23 cellular contexts compared by ENCODE assay signal in the genomic region with DNA sequence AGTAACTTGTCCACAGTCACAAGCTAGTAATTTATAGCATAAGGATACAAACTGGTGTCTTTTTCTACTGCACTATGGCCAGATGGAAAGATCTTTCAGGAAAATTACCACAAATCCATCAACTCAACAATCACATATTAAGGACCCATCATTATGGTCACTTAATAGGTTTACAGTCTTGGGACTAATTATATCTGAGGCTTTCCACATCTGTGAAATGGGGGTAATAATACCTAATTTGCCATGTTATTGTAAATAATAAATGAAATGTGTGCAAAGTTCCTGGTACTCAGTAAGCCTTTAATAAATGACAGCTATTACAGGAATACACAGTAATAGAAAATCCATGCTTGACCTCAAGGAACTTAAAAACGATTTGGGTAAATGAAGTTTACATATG. TPM values are rescaled to one million over a fixed set of nuclear protein-coding genes. Genes with fewer than 3 reads are reported as not detected.
DNase-seq lines count a peak whose midpoint lies in the region; ATAC-seq and TF ChIP-seq lines count a peak whose summit lies in the region.
"Had no signal": no experiment of that assay in that cellular context is flagged by ENCODE, and none has a peak within 500 bp of the region (broad histone marks: within the 10 kb centered on the region; RNA-seq: fewer than 3 reads in every experiment).

No MANE protein-coding gene starts in this region.

- H3K27me3 ChIP-seq in DND-41 (ENCODE audit: insufficient read depth, low read length, poor library complexity) (no peaks in the 10 kb centered on the region), MG63 (no peaks in the 10 kb centered on the region), gastroesophageal sphincter (no peaks in the 10 kb centered on the region)
- no peaks in the 10 kb centered on the region for H3K27me3 ChIP-seq in CD4-positive, alpha-beta memory T cell (ENCODE audit: insufficient read depth, low read length)
- H3K27me3 ChIP-seq: breast epithelium had no signal

- TF ChIP-seq POLR2A in gastroesophageal sphincter (IDR thresholded peaks at IDR 0.05): no peak

- H3K36me3 ChIP-seq in DND-41 (ENCODE audit: insufficient read depth, low read length): no peaks in the 10 kb centered on the region; the same call in 1 of the 2 replicates
- H3K36me3 ChIP-seq in MG63: no peaks in the 10 kb centered on the region
- H3K36me3 ChIP-seq in gastroesophageal sphincter: no peaks in the 10 kb centered on the region
- H3K36me3 ChIP-seq in CD4-positive, alpha-beta memory T cell (ENCODE audit: insufficient read depth, low read length): no peaks in the 10 kb centered on the region
- H3K36me3 ChIP-seq: breast epithelium, neural progenitor cell, spleen had no signal

- H3K36me3 Mint-ChIP-seq in CD4-positive, alpha-beta memory T cell: peaks cover 0 to 4% of the 10 kb centered on the region in 2 donors
- H3K36me3 Mint-ChIP-seq: IgD-negative memory B cell, neural progenitor cell had no signal

- POLR2A ChIA-PET in CD4-positive, alpha-beta memory T cell (lab: Charles Lee; ENCODE audit: partially characterized antibody): no interaction called here

- no peak overlapping the region for H2AFZ ChIP-seq in DND-41 (ENCODE audit: low read depth, low read length)
- H2AFZ ChIP-seq: neural progenitor cell had no signal

- H3K4me1 Mint-ChIP-seq in CD4-positive, alpha-beta memory T cell: peaks cover 10 to 23% (median 11%) of the 10 kb centered on the region in 4 donors

- H3K9me3 Mint-ChIP-seq in CD4-positive, alpha-beta memory T cell: peaks cover 0 to 2% (median 0%) of the 10 kb centered on the region in 8 donors
- H3K9me3 Mint-ChIP-seq: dendritic cell treated with granulocyte-macrophage colony-stimulating factor and Interleukin-4, amounts not matched to agents 40 ng/mL and 50 ng/mL, for 4 days; IgD-negative memory B cell; neural progenitor cell had no signal

- no peaks in the 10 kb centered on the region for H3K9me3 ChIP-seq in DND-41 (ENCODE audit: insufficient read depth, low read length, severe bottlenecking)
- H3K9me3 ChIP-seq in MG63: no peaks in the 10 kb centered on the region
- no peaks in the 10 kb centered on the region for H3K9me3 ChIP-seq in gastroesophageal sphincter
- no peaks in the 10 kb centered on the region for H3K9me3 ChIP-seq in CD4-positive, alpha-beta memory T cell (ENCODE audit: control insufficient read depth in 1 of 2, low read length in 2 of 2)
- H3K9me3 ChIP-seq: breast epithelium, psoas muscle, spleen had no signal

- no peak overlapping the region for H3K4me3 ChIP-seq in DND-41 (ENCODE audit: low read depth in 1 of 2, low read length in 2 of 2)
- H3K4me3 ChIP-seq in MG63: peak overlapping the region; percentile 3
- no peak overlapping the region for H3K4me3 ChIP-seq in gastroesophageal sphincter
- no peak overlapping the region for H3K4me3 ChIP-seq in CD4-positive, alpha-beta memory T cell (ENCODE audit: low read length in 2 of 2)
- H3K4me3 ChIP-seq: neural progenitor cell, psoas muscle, spleen had no signal

- peaks cover 0 to 2% of the 10 kb centered on the region in 2 donors for H3K27me3 Mint-ChIP-seq in CD4-positive, alpha-beta memory T cell

- WGBS in gastroesophageal sphincter (ENCODE audit: low coverage in 1 of 2), 2 donors: 12 to 14% methylated on average over 1 of the region's 1 CpG

- H3K4me3 Mint-ChIP-seq in CD4-positive, alpha-beta memory T cell: no peak overlapping the region
- H3K4me3 Mint-ChIP-seq: dendritic cell treated with granulocyte-macrophage colony-stimulating factor and Interleukin-4, amounts not matched to agents 40 ng/mL and 50 ng/mL, for 4 days; IgD-negative memory B cell; neural progenitor cell had no signal

- no peak for TF ChIP-seq EP300 in gastroesophageal sphincter (IDR thresholded peaks at IDR 0.05)

- CTCF ChIA-PET in CD4-positive, alpha-beta memory T cell (lab: Charles Lee; ENCODE audit: partially characterized antibody): interaction anchor here (1.4 kb wide), 1 partner anchor 15 kb away, joined by 3 read pairs; no protein-coding TSS in a partner anchor

- TF ChIP-seq CTCF in DND-41 (IDR thresholded peaks at IDR 0.05; ENCODE audit: borderline replicate concordance, extremely low read depth, low read length, poor library complexity, severe bottlenecking) (no peak), gastroesophageal sphincter (IDR thresholded peaks at IDR 0.05) (no peak)

- H3K4me2 ChIP-seq in DND-41 (ENCODE audit: insufficient read depth, low read length): peak overlapping the region; percentile 62
- H3K4me2 ChIP-seq: neural progenitor cell had no signal

- no peak overlapping the region for H3K27ac ChIP-seq in DND-41 (ENCODE audit: low read length)
- peak overlapping the region; percentile 11 to 99 (median 71) for H3K27ac ChIP-seq in gastroesophageal sphincter
- H3K27ac ChIP-seq in CD4-positive, alpha-beta memory T cell (ENCODE audit: low read depth, low read length): no peak overlapping the region
- H3K27ac ChIP-seq: epithelial cell of prostate, HL-60, neural progenitor cell, psoas muscle had no signal

- no peak for DNase-seq in DND-41
- DNase-seq in MG63: no peak
- peak; percentile 35 for DNase-seq in NCI-H82 (lab: John Stamatoyannopoulos, UW)
- DNase-seq in CD4-positive, alpha-beta memory T cell: no peak
- DNase-seq in GM19238 (ENCODE audit: insufficient read length, low spot score): no peak
- no peak for DNase-seq in NCI-H1436 (lab: John Stamatoyannopoulos, UW)
- DNase-seq: activated CD4-positive, alpha-beta T cell treated with anti-CD3 and anti-CD28 coated beads for 48 hours; activated effector memory CD4-positive, alpha-beta T cell treated with Interleukin-2 at 50 U/mL for 16 hours; GOT3; midbrain; MV-4-11; NCI-H526; psoas muscle; spleen had no signal

- H3K79me2 ChIP-seq in DND-41 (ENCODE audit: insufficient read depth, low read length): peaks cover 100% of the 10 kb centered on the region

- intact Hi-C loops in CD4-positive, alpha-beta memory T cell (cut with micrococcal nuclease): no loop called here

- H3K9ac ChIP-seq in DND-41 (ENCODE audit: low read depth, low read length): no peak overlapping the region
- H3K9ac ChIP-seq: neural progenitor cell had no signal

- no peak overlapping the region for H3K27ac Mint-ChIP-seq in CD4-positive, alpha-beta memory T cell
- H3K27ac Mint-ChIP-seq: dendritic cell treated with granulocyte-macrophage colony-stimulating factor and Interleukin-4, amounts not matched to agents 40 ng/mL and 50 ng/mL, for 4 days; IgD-negative memory B cell; neural progenitor cell had no signal

- ATAC-seq in DND-41 (ENCODE audit: insufficient read depth, low read depth): no peak
- ATAC-seq in gastroesophageal sphincter: no peak
- ATAC-seq in HG03108 (IDR thresholded peaks at IDR 0.05; ENCODE audit: unreplicated experiment): no peak
- ATAC-seq: left lobe of liver, psoas muscle had no signal

- peaks cover 7% of the 10 kb centered on the region; the same call in 1 of the 2 replicates for H4K20me1 ChIP-seq in DND-41 (ENCODE audit: insufficient read depth, low read length)

- H3K4me1 ChIP-seq in DND-41 (ENCODE audit: insufficient read depth, low read length) (peaks cover 62% of the 10 kb centered on the region), gastroesophageal sphincter (peaks cover 0 to 36% (median 0%) of the 10 kb centered on the region in 3 donors)
- peaks cover 9% of the 10 kb centered on the region for H3K4me1 ChIP-seq in CD4-positive, alpha-beta memory T cell (ENCODE audit: insufficient read depth, low read length)
- H3K4me1 ChIP-seq: breast epithelium had no signal

RNA-seq across cellular contexts. Expression of gene CDKN2C, which starts 13.4 kb away (rescaled TPM):
- 80.5 and 107 TPM in 2 replicates for total RNA-seq in MG63 (2014; rRNA removed; shearing (Covaris generic); ENCODE audit: low replicate concordance)
- 10 to 100 TPM; 21.1 to 52.1 (median 38.8) TPM for total RNA-seq in gastroesophageal sphincter
- total RNA-seq in CD4-positive, alpha-beta memory T cell: 1 to 10 TPM; 7.7 to 9.2 TPM
- polyA plus RNA-seq in CD4-positive, alpha-beta memory T cell: 10 to 100 TPM; 12.9 to 14.8 TPM

RNA-seq across cellular contexts. Expression of gene FAF1, which starts 23.3 kb away (rescaled TPM):
- 58.6 and 111 TPM in 2 replicates for total RNA-seq in MG63 (2014; rRNA removed; shearing (Covaris generic); ENCODE audit: low replicate concordance)
- 10 to 100 TPM; 60.4 to 89.0 (median 67.8) TPM for total RNA-seq in gastroesophageal sphincter
- 10 to 100 TPM; 50.0 to 57.7 TPM for total RNA-seq in CD4-positive, alpha-beta memory T cell
- 10 to 100 TPM; 36.0 to 60.2 TPM for polyA plus RNA-seq in CD4-positive, alpha-beta memory T cell

Comparison
In these comparisons a context has a peak if more than half of its experiments do, and no peak if none do; other contexts are left out.
1. H3K27ac ChIP-seq: peak in gastroesophageal sphincter (4 of 4); none in DND-41 (single experiment) and CD4-positive, alpha-beta memory T cell (single experiment).